ENCODE assay signal across 20 cellular contexts in genomic region chr2:41906325-41906700, GRCh38.
DNase-seq lines count a peak whose midpoint lies in the region; ATAC-seq and TF ChIP-seq lines count a peak whose summit lies in the region.
"Had no signal": no experiment of that assay in that cellular context is flagged by ENCODE, and none has a peak within 500 bp of the region (broad histone marks: within the 10 kb centered on the region; RNA-seq: fewer than 3 reads in every experiment).

No MANE protein-coding gene starts in this region.

- no peaks in the 10 kb centered on the region for H3K79me2 ChIP-seq in trophoblast cell (ENCODE audit: control insufficient read depth, insufficient read depth, low read length, poor library complexity)
- H3K79me2 ChIP-seq: parathyroid adenoma had no signal

- H3K4me1 ChIP-seq in trophoblast cell (ENCODE audit: control insufficient read depth in 1 of 2, insufficient read depth in 2 of 2, low read length in 2 of 2) (peaks cover 0 to 13% of the 10 kb centered on the region in 2 experiments), gastroesophageal sphincter (no peaks in the 10 kb centered on the region)
- H3K4me1 ChIP-seq: parathyroid adenoma had no signal

- no peak overlapping the region for H2BK120ac ChIP-seq in trophoblast cell (ENCODE audit: insufficient read depth, low read length, poor library complexity)

- no peak overlapping the region for H4K8ac ChIP-seq in trophoblast cell (ENCODE audit: low read depth, low read length)

- no peak overlapping the region for H2BK5ac ChIP-seq in trophoblast cell (ENCODE audit: low read depth, low read length, poor library complexity)

- no peaks in the 10 kb centered on the region for H3K79me1 ChIP-seq in trophoblast cell (ENCODE audit: low read length)

- H3K4me2 ChIP-seq in trophoblast cell (ENCODE audit: low read length), result no peak overlapping the region
- H3K4me2 ChIP-seq: PC-9 had no signal

- no peak for TF ChIP-seq POLR2A in gastroesophageal sphincter (IDR thresholded peaks at IDR 0.05)

- H3K36me3 ChIP-seq in SK-N-MC (ENCODE audit: insufficient read depth, low read length) (no peaks in the 10 kb centered on the region), trophoblast cell (ENCODE audit: control insufficient read depth in 1 of 2, insufficient read depth in 2 of 2, low read length in 2 of 2) (no peaks in the 10 kb centered on the region), gastroesophageal sphincter (no peaks in the 10 kb centered on the region)
- H3K36me3 ChIP-seq: brain microvascular endothelial cell, left lung, thoracic aorta had no signal

- H3K27ac ChIP-seq in SK-N-MC, result no peak overlapping the region
- no peak overlapping the region for H3K27ac ChIP-seq in trophoblast cell (ENCODE audit: low read depth, low read length)
- H3K27ac ChIP-seq in gastroesophageal sphincter, result no peak overlapping the region
- H3K27ac ChIP-seq: brain microvascular endothelial cell, left lung, parathyroid adenoma, PC-9, thoracic aorta had no signal

- DNase-seq in Caki2 (ENCODE audit: low read depth) (peak; percentile 7), SK-N-MC (ENCODE audit: low read depth, low spot score) (peak; percentile 30), fibroblast of mammary gland (ENCODE audit: low read depth) (peak; percentile 30), trophoblast cell (no peak), midbrain (lab: John Stamatoyannopoulos, UW) (no peak)
- DNase-seq: activated CD4-positive, alpha-beta T cell treated with anti-CD3 and anti-CD28 coated beads, Interleukin-2, amount 50 U/mL, for 48 hours; activated T-cell treated with anti-CD3 and anti-CD28 coated beads, Interleukin-2, amount 50 U/mL, for 1 hour; brain microvascular endothelial cell; effector CD4-positive, alpha-beta T cell; foreskin melanocyte; left lung; NCI-H1417; NCI-H2171; NCI-H774; PC-9; small intestine had no signal

- H3K14ac ChIP-seq in trophoblast cell (ENCODE audit: low read length), result no peak overlapping the region

- no peak overlapping the region for H4K91ac ChIP-seq in trophoblast cell (ENCODE audit: low read depth, low read length)

- H3K23ac ChIP-seq in trophoblast cell (ENCODE audit: low read length), result peak overlapping the region; percentile 40

- in situ Hi-C loops in Caki2 (cut with HindIII; ENCODE audit: low pct_unique_long_range_greater_than_20kb, low sequenced_read_pairs), result no loop called here

- no peak overlapping the region for H2BK12ac ChIP-seq in trophoblast cell (ENCODE audit: low read length)

- no peak overlapping the region for H3K18ac ChIP-seq in trophoblast cell (ENCODE audit: low read length)

- TF ChIP-seq CTCF in fibroblast of mammary gland (conservative IDR thresholded peaks at IDR 0.05; ENCODE audit: control insufficient read depth, insufficient read depth, low read depth, low read length) (no peak), gastroesophageal sphincter (IDR thresholded peaks at IDR 0.05) (no peak)

- H2AFZ ChIP-seq in trophoblast cell (ENCODE audit: insufficient read depth, low read length, poor library complexity), result no peak overlapping the region
- H2AFZ ChIP-seq: parathyroid adenoma, PC-9 had no signal

- no peaks in the 10 kb centered on the region for H3K27me3 ChIP-seq in trophoblast cell (ENCODE audit: insufficient read depth, low read length)
- no peaks in the 10 kb centered on the region for H3K27me3 ChIP-seq in gastroesophageal sphincter
- H3K27me3 ChIP-seq: brain microvascular endothelial cell, left lung had no signal

- H3K9ac ChIP-seq in SK-N-MC (ENCODE audit: insufficient read length) (no peak overlapping the region), trophoblast cell (ENCODE audit: low read length) (no peak overlapping the region)
- H3K9ac ChIP-seq: parathyroid adenoma had no signal

- no CpG with 5 or more reads among the region's 4 CpGs for WGBS in trophoblast cell (ENCODE audit: extremely low coverage, insufficient coverage, insufficient read length)
- whole genome bisulfite sequencing in gastroesophageal sphincter (ENCODE audit: low coverage in 1 of 2), 2 donors, result 36 to 59% methylated on average over 4 of the region's 4 CpGs

- no peak for ATAC-seq in gastroesophageal sphincter
- ATAC-seq in GM18858 (IDR thresholded peaks at IDR 0.05; ENCODE audit: unreplicated experiment), result no peak
- ATAC-seq: left lung had no signal

- H3K4ac ChIP-seq in trophoblast cell (ENCODE audit: low read depth, low read length), result no peak overlapping the region

- H3K9me3 ChIP-seq in SK-N-MC (ENCODE audit: low read depth, low read length) (no peaks in the 10 kb centered on the region), trophoblast cell (ENCODE audit: insufficient read depth, low read depth, low read length) (no peaks in the 10 kb centered on the region), gastroesophageal sphincter (no peaks in the 10 kb centered on the region)
- H3K9me3 ChIP-seq: left lung, thoracic aorta had no signal

- no peak for TF ChIP-seq EP300 in gastroesophageal sphincter (IDR thresholded peaks at IDR 0.05)

- peak overlapping the region; percentile 29 for H3K4me3 ChIP-seq in SK-N-MC
- no peak overlapping the region for H3K4me3 ChIP-seq in fibroblast of mammary gland (ENCODE audit: control insufficient read depth, low read depth, low read length)
- H3K4me3 ChIP-seq in trophoblast cell (ENCODE audit: low read depth, low read length), result no peak overlapping the region
- no peak overlapping the region for H3K4me3 ChIP-seq in gastroesophageal sphincter
- H3K4me3 ChIP-seq: left lung, PC-9, thoracic aorta had no signal

- H4K12ac ChIP-seq in trophoblast cell (ENCODE audit: low read depth, low read length), result no peak overlapping the region

- peak overlapping the region; percentile 14 for H2AK5ac ChIP-seq in trophoblast cell (ENCODE audit: low read length)

Comparison
In these comparisons a context has a peak if more than half of its experiments do, and no peak if none do; other contexts are left out.
1. DNase-seq: peak in Caki2 (single experiment), SK-N-MC (single experiment) and fibroblast of mammary gland (single experiment); none in trophoblast cell (0 of 2) and midbrain (single experiment).